Comparison of ENCODE assay signal across 14 cellular contexts in the genomic region with DNA sequence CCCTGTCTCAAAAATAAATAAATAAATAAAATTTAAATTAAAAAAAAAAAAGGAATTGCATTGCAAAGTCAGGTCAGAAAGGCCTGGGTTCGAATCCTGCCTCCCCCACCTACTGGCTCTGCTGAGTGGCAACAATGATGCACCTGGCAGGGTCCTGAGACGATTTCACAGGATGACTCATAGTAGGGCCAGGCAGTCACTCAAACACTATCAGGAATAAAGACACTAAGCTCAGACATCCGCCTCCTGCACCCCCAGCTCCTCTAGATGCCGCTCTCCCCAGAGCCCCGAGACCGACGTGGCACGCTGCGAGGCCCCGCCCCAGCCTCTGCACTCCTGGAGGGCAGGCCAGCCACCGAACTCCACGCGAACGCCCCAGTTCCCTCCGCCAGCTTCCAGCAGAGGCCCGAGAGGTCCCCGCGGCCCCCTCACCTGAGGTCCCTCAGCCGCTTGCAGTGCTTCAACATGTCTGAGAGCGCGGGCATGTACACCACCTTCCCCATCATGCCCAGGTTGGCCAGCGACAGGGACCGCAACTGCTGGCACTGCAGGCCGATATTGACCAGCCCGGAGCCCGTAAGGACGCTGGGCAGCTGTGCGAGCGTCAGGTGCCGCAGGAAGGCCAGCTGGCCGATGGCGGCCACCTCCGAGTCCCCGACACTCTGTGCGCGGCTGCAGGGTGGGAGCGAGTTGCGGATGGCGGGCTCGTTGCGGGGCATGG.
"Had no signal": no experiment of that assay in that cellular context is flagged by ENCODE, and none has a peak within 500 bp of the region (broad histone marks: within the 10 kb centered on the region; RNA-seq: fewer than 3 reads in every experiment).

No MANE protein-coding gene starts in this region.

- DNase-seq: activated CD4-positive, alpha-beta T cell treated with anti-CD3 and anti-CD28 coated beads, Interleukin-2, amount 50 U/mL, for 4 hours; activated effector memory CD4-positive, alpha-beta T cell treated with Interleukin-2 at 50 U/mL for 16 hours; activated T-cell treated with anti-CD3 and anti-CD28 coated beads, Interleukin-2, amount 50 U/mL, for 1 hour; amygdala; brain microvascular endothelial cell; dermis blood vessel endothelial cell; foreskin fibroblast; mucosa of descending colon; natural killer cell; nucleus accumbens; stimulated activated CD4-positive, alpha-beta T cell treated with anti-CD3 and anti-CD28 coated beads, Interleukin-2, amount 100 ng/mL, for 48 hours; upper lobe of right lung had no signal

- FAIRE-seq: endometrium had no signal

- H3K27me3 ChIP-seq: brain microvascular endothelial cell, esophagus muscularis mucosa, upper lobe of right lung had no signal

- ATAC-seq: mucosa of descending colon, natural killer cell, upper lobe of right lung had no signal

- H3K4me3 ChIP-seq: esophagus muscularis mucosa, mucosa of descending colon, upper lobe of right lung had no signal
